In the genomic region with DNA sequence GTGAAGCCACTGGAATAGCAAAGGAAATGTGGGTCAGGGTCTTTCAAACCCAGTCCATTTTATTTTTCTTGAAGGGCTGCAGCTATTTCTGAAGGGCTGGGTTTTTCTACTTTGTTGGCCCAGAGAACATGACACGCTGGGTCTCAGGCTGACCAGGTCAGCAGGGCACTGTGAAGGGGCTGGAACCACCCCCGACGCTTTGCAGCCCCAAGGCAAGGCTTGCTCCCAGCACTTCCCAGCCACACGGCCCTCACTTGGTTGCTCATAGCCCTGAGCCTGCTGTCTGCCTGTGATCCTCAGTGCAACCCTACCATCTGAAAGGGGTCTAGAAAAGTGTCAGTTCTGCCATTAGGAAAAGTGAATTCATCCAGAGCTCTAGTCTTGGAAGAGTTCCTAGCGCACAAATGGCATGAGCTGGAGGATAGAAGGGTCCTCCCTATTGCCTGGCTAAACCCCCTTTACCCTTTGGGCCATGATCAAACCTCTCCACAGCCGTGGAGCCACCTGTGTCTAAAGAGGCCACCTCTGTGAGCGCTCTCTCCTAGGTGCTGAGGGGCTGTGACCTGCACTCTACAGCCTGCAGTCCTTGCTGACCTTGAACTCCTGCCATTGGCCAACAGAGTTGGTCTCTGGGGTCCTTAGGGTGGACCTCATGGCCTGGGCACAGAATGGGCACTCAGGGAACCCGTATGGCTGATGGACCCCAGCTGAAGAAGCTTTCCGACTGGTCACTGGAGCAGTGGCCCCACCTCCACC, we compare ENCODE assay signal across 1 cellular context.
TF ChIP-seq lines count a peak whose summit lies in the region.

No MANE protein-coding gene starts in this region.

TF ChIP-seq in IMR-90, 13 proteins besides CTCF, POLR2A, EP300 and RAD21:
- TF ChIP-seq NFE2L2 (IDR thresholded peaks at IDR 0.05; ENCODE audit: low read depth, low read length) = no peak
- TF ChIP-seq MXI1 (IDR thresholded peaks at IDR 0.05; ENCODE audit: borderline replicate concordance, low read depth, low read length) = no peak
- no peak for TF ChIP-seq MAZ (IDR thresholded peaks at IDR 0.05; ENCODE audit: borderline replicate concordance, low read depth, low read length)
- TF ChIP-seq, protein P1, sequence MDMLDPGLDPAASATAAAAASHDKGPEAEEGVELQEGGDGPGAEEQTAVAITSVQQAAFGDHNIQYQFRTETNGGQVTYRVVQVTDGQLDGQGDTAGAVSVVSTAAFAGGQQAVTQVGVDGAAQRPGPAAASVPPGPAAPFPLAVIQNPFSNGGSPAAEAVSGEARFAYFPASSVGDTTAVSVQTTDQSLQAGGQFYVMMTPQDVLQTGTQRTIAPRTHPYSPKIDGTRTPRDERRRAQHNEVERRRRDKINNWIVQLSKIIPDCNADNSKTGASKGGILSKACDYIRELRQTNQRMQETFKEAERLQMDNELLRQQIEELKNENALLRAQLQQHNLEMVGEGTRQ (IDR thresholded peaks at IDR 0.05; ENCODE audit: low read depth, low read length) = no peak
- no peak for TF ChIP-seq SMC3 (IDR thresholded peaks at IDR 0.05; ENCODE audit: low read depth, low read length)
- TF ChIP-seq RCOR1 (IDR thresholded peaks at IDR 0.05; ENCODE audit: insufficient replicate concordance, low read length) = no peak
- no peak for TF ChIP-seq MAFK (IDR thresholded peaks at IDR 0.05; ENCODE audit: low read depth, low read length)
